Comparison of ENCODE assay signal across 8 cellular contexts in genomic region chr19:49767967-49768581, GRCh38. TPM values are rescaled to one million over a fixed set of nuclear protein-coding genes. Genes with fewer than 3 reads are reported as not detected.
DNase-seq lines count a peak whose midpoint lies in the region; ATAC-seq and TF ChIP-seq lines count a peak whose summit lies in the region.

No MANE protein-coding gene starts in this region.

- H3K36me3 ChIP-seq in upper lobe of right lung, result no peaks in the 10 kb centered on the region

- peak; percentile 9 for DNase-seq in Right ventricle myocardium inferior (ENCODE audit: missing footprints)
- DNase-seq in left cardiac atrium, result no peak
- DNase-seq in MCF 10A (ENCODE audit: unreplicated experiment), result no peak
- peak; percentile 14 to 27 for DNase-seq in lung microvascular endothelial cell (ENCODE audit: low read depth in 2 of 2)
- DNase-seq in upper lobe of right lung, result no peak
- DNase-seq in activated gamma-delta T cell (lab: John Stamatoyannopoulos, UW), result no peak
- DNase-seq in Kasumi-1 (lab: John Stamatoyannopoulos, UW), result no peak

- no peak for ATAC-seq in Right ventricle myocardium inferior
- ATAC-seq in left cardiac atrium, result no peak
- no peak for ATAC-seq in upper lobe of right lung
- no peak for ATAC-seq in GM21381 (IDR thresholded peaks at IDR 0.05; ENCODE audit: unreplicated experiment)

- intact Hi-C loops in Right ventricle myocardium inferior (cut with DNase I) (loop anchor here (2.0 to 10.0 kb wide), 3 partner anchors 83 to 683 kb away; partner anchors contain the start of genes ALDH16A1, PIH1D1, PTOV1 and SNRNP70), left cardiac atrium (cut with DNase I) (loop anchor here in 1 of 2 donors (5.0 kb wide), 2 partner anchors 39 to 99 kb away; partner anchors contain the start of gene PNKP), MCF 10A (cut with micrococcal nuclease) (loop anchor here (2.0 to 5.0 kb wide), 4 partner anchors 84 to 161 kb away; partner anchors contain the start of genes ATF5, NUP62, PRMT1 and PTOV1), upper lobe of right lung (cut with DNase I) (no loop called here)

- no peaks in the 10 kb centered on the region for H3K27me3 ChIP-seq in upper lobe of right lung

- no peaks in the 10 kb centered on the region for H3K9me3 ChIP-seq in upper lobe of right lung

- H3K4me1 Mint-ChIP-seq in MCF 10A (ENCODE audit: insufficient read depth, unreplicated experiment), result peaks cover 25% of the 10 kb centered on the region

- H3K27ac Mint-ChIP-seq in MCF 10A (ENCODE audit: low read depth, unreplicated experiment), result peak overlapping the region; percentile 99

- POLR2A ChIA-PET in MCF 10A (lab: Yijun Ruan, JAX), result interaction anchor here (1.0 to 3.4 kb wide), 8 partner anchors 8 to 109 kb away, joined by 3 to 36 read pairs (median 18); partner anchors contain the start of genes AKT1S1, FUZ, MED25 and PNKP

- H3K36me3 Mint-ChIP-seq in MCF 10A (ENCODE audit: insufficient read depth, unreplicated experiment), result peaks cover 18% of the 10 kb centered on the region

- H3K27me3 Mint-ChIP-seq in MCF 10A (ENCODE audit: insufficient read depth, unreplicated experiment), result no peaks in the 10 kb centered on the region

- no peak overlapping the region for H3K27ac ChIP-seq in upper lobe of right lung

- CTCF ChIA-PET in MCF 10A (lab: Yijun Ruan, JAX), result no interaction called here

- no peaks in the 10 kb centered on the region for H3K9me3 Mint-ChIP-seq in MCF 10A (ENCODE audit: unreplicated experiment)

- peak overlapping the region; percentile 90 for H3K4me3 Mint-ChIP-seq in MCF 10A (ENCODE audit: unreplicated experiment)

- no TSS peak for BruUV-seq in MCF 10A (replicated peaks; lab: Mats Ljungman, UMichigan)

- TF ChIP-seq CTCF in MCF 10A (IDR thresholded peaks at IDR 0.05; ENCODE audit: unreplicated experiment) (no peak), upper lobe of right lung (IDR thresholded peaks at IDR 0.05) (no peak)

- peak overlapping the region; percentile 77 for H3K4me3 ChIP-seq in upper lobe of right lung

- peaks cover 16% of the 10 kb centered on the region for H3K4me1 ChIP-seq in upper lobe of right lung

RNA-seq across cellular contexts. Expression of gene AP2A1, which starts 1.3 kb away (rescaled TPM):
- total RNA-seq in Right ventricle myocardium inferior, result 76.4 TPM
- 10 to 100 TPM; 68.0 to 77.8 TPM for total RNA-seq in left cardiac atrium
- total RNA-seq in MCF 10A (2022), result 70.5 and 80.0 TPM in 2 replicates
- 37.1 and 41.6 TPM in 2 replicates for total RNA-seq in lung microvascular endothelial cell
- 61.2 TPM for total RNA-seq in upper lobe of right lung

RNA-seq across cellular contexts. Expression of gene TSKS, which starts 5.0 kb away (rescaled TPM):
- total RNA-seq in Right ventricle myocardium inferior (0.57 TPM), left cardiac atrium (1 to 10 TPM in 1 of 2 donors, under 1 TPM in 1; 0.76 to 1.1 TPM), MCF 10A (2022) (not detected in 2 replicates), lung microvascular endothelial cell (under 0.01 TPM in 2 replicates), upper lobe of right lung (0.43 TPM)

RNA-seq across cellular contexts. Expression of gene FUZ, which starts 45.0 kb away (rescaled TPM):
- total RNA-seq in Right ventricle myocardium inferior (21.0 TPM), left cardiac atrium (10 to 100 TPM; 11.0 to 16.2 TPM), MCF 10A (2022) (10.9 and 19.0 TPM in 2 replicates), lung microvascular endothelial cell (11.6 and 14.3 TPM in 2 replicates), upper lobe of right lung (20.1 TPM)

RNA-seq across cellular contexts. Expression of gene MED25, which starts 50.0 kb away (rescaled TPM):
- 70.4 TPM for total RNA-seq in Right ventricle myocardium inferior
- 10 to 100 TPM; 48.7 to 55.6 TPM for total RNA-seq in left cardiac atrium
- 39.9 and 43.2 TPM in 2 replicates for total RNA-seq in MCF 10A (2022)
- total RNA-seq in lung microvascular endothelial cell, result 7.6 and 9.9 TPM in 2 replicates
- 45.9 TPM for total RNA-seq in upper lobe of right lung

Comparison
In these comparisons a context has a peak if more than half of its experiments do, and no peak if none do; other contexts are left out.
1. DNase-seq: peak in Right ventricle myocardium inferior (single experiment) and lung microvascular endothelial cell (2 of 2); none in left cardiac atrium (single experiment), MCF 10A (single experiment), upper lobe of right lung (single experiment), activated gamma-delta T cell (single experiment) and Kasumi-1 (0 of 2).